Comparison of ENCODE assay signal across 8 cellular contexts in genomic region chr6:90586675-90587638, GRCh38. TPM values are rescaled to one million over a fixed set of nuclear protein-coding genes. Genes with fewer than 3 reads are reported as not detected.
DNase-seq lines count a peak whose midpoint lies in the region; ATAC-seq, FAIRE-seq and TF ChIP-seq lines count a peak whose summit lies in the region.

Gene MAP3K7, minus strand, starts transcription at chr6:90587072. Its CDS starts 189 bp downstream, at chr6:90586883.

- peak within 1 kb of the TSS; percentile 69 to 80 for H3K4me2 ChIP-seq in H1 (ENCODE audit: insufficient read depth in 1 of 2, low read depth in 2 of 2, low read length in 2 of 2)

- ATAC-seq in GM21360 (IDR thresholded peaks at IDR 0.05; ENCODE audit: unreplicated experiment) (peak; percentile 85), memory B cell (ENCODE audit: low read depth) (peak; percentile 85)

- peaks cover 6% of the 10 kb centered on the region for H3K23me2 ChIP-seq in H1 (ENCODE audit: low read depth, low read length)

- H2BK5ac ChIP-seq in H1 (ENCODE audit: low read depth, low read length), result peak within 1 kb of the TSS; percentile 88

- DNase-seq in COLO668 (lab: John Stamatoyannopoulos, UW; ENCODE audit: unreplicated experiment) (peak; percentile 85), HT1080 (ENCODE audit: low read depth) (peak; percentile 97), NOMO-1 treated with DMSO at 0.1 percent for 48 hours (lab: John Stamatoyannopoulos, UW; ENCODE audit: unreplicated experiment) (peak; percentile 89), H1 (ENCODE audit: low read depth in 1 of 2, low spot score in 2 of 2) (peak; percentile 85 to 97), memory B cell (ENCODE audit: low spot score in 2 of 2) (peak; percentile 89 to 97)
- DNase-seq in activated CD8-positive, alpha-beta memory T cell treated with anti-CD3 and anti-CD28 coated beads for 4 hours (ENCODE audit: low read depth in 2 of 2), result peak; percentile 86 to 93
- peak; percentile 81 for DNase-seq in stimulated activated CD8-positive, alpha-beta memory T cell treated with anti-CD3 and anti-CD28 coated beads, Interleukin-12 subunit alpha, Interleukin-12 subunit beta, amount 100 ng/mL, for 24 hours (ENCODE audit: extremely low read depth)

- H3K4me3 ChIP-seq in H1 (ENCODE audit: extremely low read depth in 1 of 4, insufficient read depth in 2 of 4, low read depth in 3 of 4, low read length in 4 of 4), result peak within 1 kb of the TSS; percentile 78 to 98 (median 95)

- POLR2A ChIA-PET in H1 (lab: Charles Lee; ENCODE audit: partially characterized antibody), result interaction anchor here (0.6 to 1.4 kb wide), 8 partner anchors 8 to 223 kb away, joined by 3 to 9 read pairs (median 4); no protein-coding TSS in a partner anchor

- H2BK20ac ChIP-seq in H1 (ENCODE audit: low read length), result no peak within 1 kb of the TSS

- H3K18ac ChIP-seq in H1 (ENCODE audit: extremely low read depth, low read length), result peak within 1 kb of the TSS; percentile 62; the same call in 1 of the 2 replicates

- peak within 1 kb of the TSS; percentile 88 for H3K27ac ChIP-seq in H1 (ENCODE audit: low read depth, low read length)

- TF ChIP-seq EP300 in H1 (IDR thresholded peaks at IDR 0.05; ENCODE audit: borderline replicate concordance in 1 of 2, low read depth in 2 of 2, low read length in 2 of 2), result no peak

- peak within 1 kb of the TSS; percentile 97 for H3K56ac ChIP-seq in H1 (replicated peaks; ENCODE audit: insufficient read length, low read depth, low read length)

- CTCF ChIA-PET in H1 (lab: Charles Lee; ENCODE audit: partially characterized antibody), result interaction anchor here (1.1 kb wide), 1 partner anchor 25 kb away, joined by 4 read pairs; no protein-coding TSS in a partner anchor

- no peaks in the 10 kb centered on the region for H3K4me1 ChIP-seq in H1 (replicated peaks in 1 of 4; ENCODE audit: control insufficient read depth in 3 of 4, insufficient read depth in 4 of 4, low read length in 3 of 4)

- WGBS in H1 (ENCODE audit: extremely low coverage in 1 of 2, insufficient coverage in 1 of 2, insufficient read length in 1 of 2, insufficient replicate concordance in 2 of 2, low coverage in 1 of 2, low lambda C conversion rate in 2 of 2, missing lambda C conversion rate in 1 of 2), 2 experiments, result 2% methylated on average over 59 of the region's 70 CpGs; no CpG with 5 or more reads in 1 of the 2 experiments

- no peak within 1 kb of the TSS for H3K14ac ChIP-seq in H1 (ENCODE audit: insufficient read length)

- no peak within 1 kb of the TSS for H2BK120ac ChIP-seq in H1 (replicated peaks; ENCODE audit: low read depth, low read length)

- peak within 1 kb of the TSS; percentile 74 for H3K4ac ChIP-seq in H1 (replicated peaks; ENCODE audit: insufficient read length, low read depth, low read length)

- H2BK12ac ChIP-seq in H1 (ENCODE audit: low read depth, low read length), result peak within 1 kb of the TSS; percentile 31; the same call in 1 of the 2 replicates

- TF ChIP-seq POLR2A in H1 (IDR thresholded peaks at IDR 0.05; ENCODE audit: control extremely low read depth in 1 of 2, low read depth in 2 of 2, low read length in 2 of 2), result peak; percentile 91 to 97

- peak within 1 kb of the TSS; percentile 94 for H4K91ac ChIP-seq in H1 (replicated peaks; ENCODE audit: insufficient read length, low read length)

- H3K36me3 Mint-ChIP-seq in memory B cell, result no peaks in the 10 kb centered on the region

- peak within 1 kb of the TSS; percentile 89 for H4K5ac ChIP-seq in H1 (ENCODE audit: insufficient read length, low read depth, low read length)

- H3K9ac ChIP-seq in H1 (replicated peaks in 1 of 4; ENCODE audit: extremely low read depth in 1 of 4, low read depth in 3 of 4, low read length in 3 of 4), result peak within 1 kb of the TSS; percentile 81 to 91 (median 86)

- peak within 1 kb of the TSS; percentile 96 for H2AFZ ChIP-seq in H1 (ENCODE audit: low read length)

- no peak within 1 kb of the TSS for H2AK5ac ChIP-seq in H1 (ENCODE audit: low read depth, low read length)

- H3K27ac Mint-ChIP-seq in memory B cell, result peak within 1 kb of the TSS; percentile 100

- H3K79me1 ChIP-seq in H1 (ENCODE audit: low read depth, low read length), result no peaks in the 10 kb centered on the region; the same call in 1 of the 2 replicates

- peaks cover 5% of the 10 kb centered on the region for H3K27me3 Mint-ChIP-seq in memory B cell

- peak; percentile 96 for FAIRE-seq in H1 (lab: Jason Lieb, UNC)

- H3K4me1 Mint-ChIP-seq in memory B cell, result peaks cover 22% of the 10 kb centered on the region

- no peaks in the 10 kb centered on the region for H3K9me3 ChIP-seq in H1 (ENCODE audit: insufficient read depth in 2 of 2, low read depth in 1 of 2, low read length in 1 of 2)

- H4K8ac ChIP-seq in H1 (ENCODE audit: extremely low read depth, insufficient read depth, low read length), result peak within 1 kb of the TSS; percentile 99

- H3K9me3 Mint-ChIP-seq in memory B cell, result no peaks in the 10 kb centered on the region

- peaks cover 0 to 45% of the 10 kb centered on the region in 2 experiments; a peak in 3 of 4 replicates for H3K79me2 ChIP-seq in H1 (ENCODE audit: control insufficient read depth in 1 of 2, insufficient read depth in 2 of 2, low read length in 2 of 2)

- no peaks in the 10 kb centered on the region; a peak in 3 of 7 replicates for H3K27me3 ChIP-seq in H1 (replicated peaks in 1 of 4; ENCODE audit: control insufficient read depth in 3 of 4, extremely low read depth in 1 of 4, insufficient read depth in 3 of 4, low read length in 3 of 4)

- no peak for TF ChIP-seq CTCF in H1 (IDR thresholded peaks at IDR 0.05; ENCODE audit: control extremely low read depth in 1 of 3, insufficient read depth in 1 of 3, low read depth in 1 of 3, low read length in 3 of 3)

- peak within 1 kb of the TSS; percentile 95 for H3K4me3 Mint-ChIP-seq in memory B cell

- H4K20me1 ChIP-seq in H1 (replicated peaks in 1 of 2; ENCODE audit: control insufficient read depth in 1 of 2, insufficient read depth in 2 of 2, low read length in 2 of 2), result peaks cover 2 to 8% of the 10 kb centered on the region in 2 experiments

- TF ChIP-seq RAD21 in H1 (IDR thresholded peaks at IDR 0.05 in 1 of 2, conservative IDR thresholded peaks at IDR 0.05 in 1 of 2; ENCODE audit: low read depth in 2 of 2, low read length in 2 of 2), result no peak

- H3K36me3 ChIP-seq in H1 (ENCODE audit: control insufficient read depth in 2 of 4, insufficient read depth in 4 of 4, low read length in 3 of 4), result no peaks in the 10 kb centered on the region

- no peak within 1 kb of the TSS for H3K23ac ChIP-seq in H1 (ENCODE audit: insufficient read length)

- no peak within 1 kb of the TSS for H2BK15ac ChIP-seq in H1 (ENCODE audit: low read length)

TF ChIP-seq in H1, 55 proteins besides CTCF, POLR2A, EP300 and RAD21 (continues in another document):
- TF ChIP-seq ASH2L (IDR thresholded peaks at IDR 0.05; ENCODE audit: low read length) (peak; percentile 98), FOSL1 (IDR thresholded peaks at IDR 0.05; ENCODE audit: insufficient read depth, low read depth, low read length) (no peak), GABPA (IDR thresholded peaks at IDR 0.05; ENCODE audit: borderline replicate concordance, insufficient read depth, low read length) (peak; percentile 82; the same call in 1 of the 2 replicates), TCF12 (IDR thresholded peaks at IDR 0.05; ENCODE audit: low read depth, low read length) (peak; percentile 55; the same call in 1 of the 2 replicates), RXRA (IDR thresholded peaks at IDR 0.05; ENCODE audit: insufficient read depth, low read depth, low read length) (no peak)
- TF ChIP-seq, protein P1, sequence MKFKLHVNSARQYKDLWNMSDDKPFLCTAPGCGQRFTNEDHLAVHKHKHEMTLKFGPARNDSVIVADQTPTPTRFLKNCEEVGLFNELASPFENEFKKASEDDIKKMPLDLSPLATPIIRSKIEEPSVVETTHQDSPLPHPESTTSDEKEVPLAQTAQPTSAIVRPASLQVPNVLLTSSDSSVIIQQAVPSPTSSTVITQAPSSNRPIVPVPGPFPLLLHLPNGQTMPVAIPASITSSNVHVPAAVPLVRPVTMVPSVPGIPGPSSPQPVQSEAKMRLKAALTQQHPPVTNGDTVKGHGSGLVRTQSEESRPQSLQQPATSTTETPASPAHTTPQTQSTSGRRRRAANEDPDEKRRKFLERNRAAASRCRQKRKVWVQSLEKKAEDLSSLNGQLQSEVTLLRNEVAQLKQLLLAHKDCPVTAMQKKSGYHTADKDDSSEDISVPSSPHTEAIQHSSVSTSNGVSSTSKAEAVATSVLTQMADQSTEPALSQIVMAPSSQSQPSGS (IDR thresholded peaks at IDR 0.05; ENCODE audit: low read length), result peak; percentile 87
- TF ChIP-seq, protein P2, sequence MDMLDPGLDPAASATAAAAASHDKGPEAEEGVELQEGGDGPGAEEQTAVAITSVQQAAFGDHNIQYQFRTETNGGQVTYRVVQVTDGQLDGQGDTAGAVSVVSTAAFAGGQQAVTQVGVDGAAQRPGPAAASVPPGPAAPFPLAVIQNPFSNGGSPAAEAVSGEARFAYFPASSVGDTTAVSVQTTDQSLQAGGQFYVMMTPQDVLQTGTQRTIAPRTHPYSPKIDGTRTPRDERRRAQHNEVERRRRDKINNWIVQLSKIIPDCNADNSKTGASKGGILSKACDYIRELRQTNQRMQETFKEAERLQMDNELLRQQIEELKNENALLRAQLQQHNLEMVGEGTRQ (IDR thresholded peaks at IDR 0.05; ENCODE audit: low read length), result no peak

RNA-seq across cellular contexts. Expression of gene MAP3K7, which starts in this region (rescaled TPM):
- total RNA-seq in HT1080 (2014; rRNA removed; shearing (Covaris generic)), result 32.0 and 38.8 TPM in 2 replicates
- polyA plus RNA-seq in HT1080 (2015; cell fraction: cytosol; rRNA removed), result 42.0 and 51.2 TPM in 2 replicates
- polyA plus RNA-seq in HT1080 (2015; cell fraction: nucleus; rRNA removed), result 55.6 and 58.7 TPM in 2 replicates
- 34.0 and 34.8 TPM in 2 replicates for total RNA-seq in H1 (2021; fragmentation: NEBNext Ultra II Directional; extraction: Animal tissue kit (Norgen Biotek cat#: 25700))
- polyA plus RNA-seq in H1 (2011; rRNA removed), result 14.8 and 27.3 TPM in 2 replicates
- polyA plus RNA-seq in H1 (2011; cell fraction: cytosol; rRNA removed), result 28.1 TPM
- polyA plus RNA-seq in H1 (2011; cell fraction: nucleus; rRNA removed), result 30.1 TPM
- polyA plus RNA-seq in H1 (2012, experiment 1 of 2), result 17.4 to 24.3 TPM (median 20.4 TPM) in 4 replicates
- polyA plus RNA-seq in H1 (2012, experiment 2 of 2), result 2.1 TPM
- polyA plus RNA-seq in H1 (2013, experiment 1 of 2), result 33.0 TPM
- polyA plus RNA-seq in H1 (2013, experiment 2 of 2), result 29.6 TPM
- 32.2 and 50.6 TPM in 2 replicates for polyA minus RNA-seq in H1 (2011; rRNA and poly(A)+ RNA removed)
- 18.6 TPM for polyA minus RNA-seq in H1 (2011; cell fraction: cytosol; rRNA and poly(A)+ RNA removed)
- 63.8 TPM for polyA minus RNA-seq in H1 (2011; cell fraction: nucleus; rRNA and poly(A)+ RNA removed)

Comparison
In these comparisons a context has a peak if more than half of its experiments do, and no peak if none do; other contexts are left out.
1. Peak in every context shown above with its lines: DNase-seq, ATAC-seq, H3K4me3 ChIP-seq and H3K27ac ChIP-seq.